ENCODE assay signal across 8 cellular contexts in the genomic region with DNA sequence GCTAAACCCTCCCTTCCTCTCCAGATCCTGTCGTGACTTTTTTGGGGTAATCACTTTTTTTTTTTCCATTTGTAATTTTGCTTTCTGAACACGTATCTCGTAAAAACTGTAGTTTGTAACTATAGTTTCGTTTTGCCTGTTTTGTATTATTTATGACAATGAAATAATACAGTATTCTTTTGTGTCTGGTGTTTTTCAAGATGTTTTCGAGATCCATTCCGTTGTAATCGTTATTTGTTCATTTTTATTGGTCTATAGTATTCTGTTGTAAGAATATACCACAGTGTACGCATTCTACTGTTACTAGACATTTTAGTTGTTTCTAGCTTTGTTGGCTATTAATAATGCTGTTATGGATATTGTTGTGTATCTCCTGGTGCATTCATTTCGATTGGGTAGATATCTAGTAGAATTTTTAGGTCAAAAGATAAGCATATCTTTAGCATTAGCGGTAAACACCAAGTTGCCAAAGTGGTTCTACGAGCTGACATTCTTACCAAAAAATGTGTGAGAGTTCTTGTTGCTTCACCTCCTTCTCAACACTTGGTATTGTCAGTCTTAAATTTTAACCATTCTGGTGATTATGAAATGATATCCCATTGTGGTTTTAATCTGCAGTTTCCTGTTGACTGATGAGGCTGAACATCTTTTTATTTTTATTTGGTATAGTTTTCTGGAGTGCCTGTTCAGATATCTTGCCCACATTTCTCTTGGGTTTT.
DNase-seq lines count a peak whose midpoint lies in the region; ATAC-seq and TF ChIP-seq lines count a peak whose summit lies in the region.

No MANE protein-coding gene starts in this region.

- H3K4me1 Mint-ChIP-seq in CD14-positive monocyte (peaks cover 10% of the 10 kb centered on the region), neural crest cell (peaks cover 26% of the 10 kb centered on the region)

- DNase-seq in CD14-positive monocyte (ENCODE audit: low spot score) = no peak
- DNase-seq in LNCaP clone FGC (ENCODE audit: low read depth) = no peak
- DNase-seq in dorsolateral prefrontal cortex = no peak
- no peak for DNase-seq in neural crest cell (ENCODE audit: low read depth, low spot score)
- no peak for DNase-seq in kidney glomerular epithelial cell (lab: John Stamatoyannopoulos, UW)
- DNase-seq in iPS-NIHi11 (ENCODE audit: low spot score) = no peak
- DNase-seq in NCI-H146 treated with DMSO at 0.1 percent for 48 hours (lab: John Stamatoyannopoulos, UW; ENCODE audit: unreplicated experiment) = no peak

- H3K36me3 Mint-ChIP-seq in CD14-positive monocyte = peaks cover 0 to 6% of the 10 kb centered on the region in 2 donors
- H3K36me3 Mint-ChIP-seq in neural crest cell (ENCODE audit: low read depth) = peaks cover 28% of the 10 kb centered on the region

- H3K27me3 ChIP-seq in dorsolateral prefrontal cortex = no peaks in the 10 kb centered on the region

- TF ChIP-seq CTCF in CD14-positive monocyte (IDR thresholded peaks at IDR 0.05) = no peak
- no peak for TF ChIP-seq CTCF in LNCaP clone FGC (IDR thresholded peaks at IDR 0.05; ENCODE audit: control insufficient read depth, extremely low read depth, insufficient read depth)
- no peak for TF ChIP-seq CTCF in dorsolateral prefrontal cortex (IDR thresholded peaks at IDR 0.05 in 54 of 56, conservative IDR thresholded peaks at IDR 0.05 in 2 of 56; ENCODE audit: low read depth in 1 of 56, partially characterized antibody in 56 of 56)
- no peak for TF ChIP-seq CTCF in neural crest cell (conservative IDR thresholded peaks at IDR 0.05)

- H3K4me3 ChIP-seq in LNCaP clone FGC (ENCODE audit: low read depth, low read length) (peak overlapping the region; percentile 70), dorsolateral prefrontal cortex (peak overlapping the region; percentile 68 to 92 (median 83))

- peaks cover 26 to 44% (median 33%) of the 10 kb centered on the region in 3 donors for H3K27me3 Mint-ChIP-seq in CD14-positive monocyte (ENCODE audit: low read depth in 3 of 3)
- peaks cover 17% of the 10 kb centered on the region for H3K27me3 Mint-ChIP-seq in neural crest cell (ENCODE audit: low read depth)

- H3K9me3 Mint-ChIP-seq in CD14-positive monocyte (peaks cover 0 to 11% (median 7%) of the 10 kb centered on the region in 7 donors), neural crest cell (peaks cover 14% of the 10 kb centered on the region)

- ATAC-seq in GM19324 (IDR thresholded peaks at IDR 0.05; ENCODE audit: low FRiP score, unreplicated experiment) = no peak

- H3K4me3 Mint-ChIP-seq in CD14-positive monocyte (peak overlapping the region; percentile 95 to 98), neural crest cell (peak overlapping the region; percentile 98)

- H3K27ac ChIP-seq in dorsolateral prefrontal cortex = peak overlapping the region in 33 of 59 donors; percentile 11 to 86 (median 70)

- intact Hi-C loops in CD14-positive monocyte (cut with micrococcal nuclease) = loop anchor here in 1 of 2 donors (5.0 kb wide), 1 partner anchor 291 kb away; a partner anchor contains a TSS
- intact Hi-C loops in dorsolateral prefrontal cortex (cut with DNase I) = no loop called here

- H3K27ac Mint-ChIP-seq in CD14-positive monocyte (peak overlapping the region in 2 of 7 donors; percentile 59 to 82), neural crest cell (ENCODE audit: unreplicated experiment) (peak overlapping the region; percentile 22)
